Comparison of ENCODE assay signal across 5 cellular contexts in the genomic region with DNA sequence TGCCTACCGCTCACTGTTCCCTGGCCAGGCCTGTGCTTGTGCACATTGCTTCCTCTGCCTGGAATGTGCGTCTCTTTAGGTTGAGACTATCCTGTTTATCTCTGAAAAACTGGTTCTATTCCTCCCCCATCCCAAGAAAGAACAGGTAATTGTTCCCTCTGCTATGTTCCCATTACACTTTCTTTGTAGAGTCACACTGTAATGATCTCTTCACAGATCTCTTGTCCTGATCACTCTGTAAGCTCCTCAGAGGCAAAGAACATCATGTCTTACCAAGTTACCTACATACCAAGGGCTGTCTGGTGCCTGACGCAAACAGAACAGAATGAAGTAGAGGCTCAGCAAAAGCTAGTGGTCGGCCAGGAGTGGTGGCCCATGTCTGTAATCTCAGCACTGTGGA.
"Had no signal": no experiment of that assay in that cellular context is flagged by ENCODE, and none has a peak within 500 bp of the region (broad histone marks: within the 10 kb centered on the region; RNA-seq: fewer than 3 reads in every experiment).

No MANE protein-coding gene starts in this region.

- DNase-seq: IMR-90, KBM-7, KG1 had no signal

- H3K27ac ChIP-seq: HL-60 had no signal

- H3K4me3 ChIP-seq: K562 had no signal
